ENCODE assay signal across 1 cellular context in the genomic region with DNA sequence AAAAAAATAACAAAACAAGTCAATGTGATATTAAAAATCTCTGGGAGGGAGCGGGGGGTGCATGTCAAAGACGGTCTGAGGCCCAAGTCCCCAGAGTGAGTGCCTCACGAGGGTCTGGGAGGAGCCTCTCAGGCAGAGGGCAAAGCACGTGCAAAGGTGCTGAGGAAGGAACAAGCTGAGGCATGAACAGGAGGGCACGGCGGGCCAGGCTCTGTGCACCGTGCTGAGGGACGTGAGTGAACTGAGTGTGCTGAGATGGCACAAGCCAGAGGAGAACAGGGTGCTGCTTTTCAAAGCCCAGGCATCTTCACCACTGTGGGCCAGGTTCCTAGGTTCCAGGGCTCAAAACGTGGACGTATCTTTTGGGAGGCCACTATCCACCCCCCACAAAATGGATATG.
TF ChIP-seq lines count a peak whose summit lies in the region.

No MANE protein-coding gene starts in this region.

TF ChIP-seq in H1, 55 proteins besides CTCF, POLR2A, EP300 and RAD21 (continued from another document):
- TF ChIP-seq POU5F1 (IDR thresholded peaks at IDR 0.05; ENCODE audit: low read depth, low read length) = no peak
- TF ChIP-seq TAF7 (optimal IDR thresholded peaks at IDR 0.05; ENCODE audit: borderline replicate concordance, low read depth, low read length) = no peak
- no peak for TF ChIP-seq PHF8 (conservative IDR thresholded peaks at IDR 0.05; ENCODE audit: low read depth, low read length)
- no peak for TF ChIP-seq CBX5 (IDR thresholded peaks at IDR 0.05; ENCODE audit: low read depth, low read length)
- TF ChIP-seq, protein P1, sequence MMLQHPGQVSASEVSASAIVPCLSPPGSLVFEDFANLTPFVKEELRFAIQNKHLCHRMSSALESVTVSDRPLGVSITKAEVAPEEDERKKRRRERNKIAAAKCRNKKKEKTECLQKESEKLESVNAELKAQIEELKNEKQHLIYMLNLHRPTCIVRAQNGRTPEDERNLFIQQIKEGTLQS (IDR thresholded peaks at IDR 0.05; ENCODE audit: insufficient read depth, low read depth, low read length) = no peak
- TF ChIP-seq POLR2AphosphoS5 (IDR thresholded peaks at IDR 0.05; ENCODE audit: low read depth, low read length) = no peak
